In genomic region chr1:157968951-157969350, GRCh38 we compare ENCODE assay signal across 12 cellular contexts.
DNase-seq lines count a peak whose midpoint lies in the region; ATAC-seq and TF ChIP-seq lines count a peak whose summit lies in the region.
"Had no signal": no experiment of that assay in that cellular context is flagged by ENCODE, and none has a peak within 500 bp of the region (broad histone marks: within the 10 kb centered on the region; RNA-seq: fewer than 3 reads in every experiment).

No MANE protein-coding gene starts in this region.

- ATAC-seq in GM18498 (IDR thresholded peaks at IDR 0.05; ENCODE audit: unreplicated experiment) (no peak), HG02571 (IDR thresholded peaks at IDR 0.05; ENCODE audit: unreplicated experiment) (no peak)

- no peak for TF ChIP-seq CTCF in astrocyte of the spinal cord (IDR thresholded peaks at IDR 0.05; ENCODE audit: low read depth, low read length)

- no peak overlapping the region for H3K27ac ChIP-seq in caudate nucleus (ENCODE audit: low read depth, low read length)
- H3K27ac ChIP-seq: lower lobe of right lung had no signal

- in situ Hi-C loops in ACHN (cut with HindIII; ENCODE audit: low pct_ligation_motif_present, low pct_unique_long_range_greater_than_20kb, low sequenced_read_pairs): loop anchor here (25.0 kb wide), 1 partner anchor 168 kb away; a partner anchor contains a TSS
- in situ Hi-C loops in astrocyte of the spinal cord (cut with HindIII; ENCODE audit: low sequenced_read_pairs): no loop called here

- no peak overlapping the region for H3K4me3 ChIP-seq in astrocyte of the spinal cord (ENCODE audit: low read depth, low read length)
- H3K4me3 ChIP-seq: lower lobe of right lung had no signal

- DNase-seq in ACHN (peak; percentile 57), HPDE6-E6E7 (ENCODE audit: extremely low spot score) (peak; percentile 77), astrocyte of the spinal cord (ENCODE audit: low read depth, low spot score) (peak; percentile 87), iris pigment epithelial cell (ENCODE audit: low read depth) (peak; percentile 98), OCI-M1 (lab: John Stamatoyannopoulos, UW) (no peak), caudate nucleus (lab: John Stamatoyannopoulos, UW) (no peak)
- DNase-seq: activated CD4-positive, CD25-positive, alpha-beta regulatory T cell; activated gamma-delta T cell treated with Interleukin-2 at 50 U/mL for 16 hours; CD4-positive, alpha-beta T cell; lower lobe of right lung had no signal

Comparison
In these comparisons a context has a peak if more than half of its experiments do, and no peak if none do; other contexts are left out.
1. DNase-seq: peak in ACHN (single experiment), HPDE6-E6E7 (single experiment), astrocyte of the spinal cord (single experiment) and iris pigment epithelial cell (single experiment); none in OCI-M1 (single experiment) and caudate nucleus (0 of 61).